Comparison of ENCODE assay signal across 22 cellular contexts in the genomic region with DNA sequence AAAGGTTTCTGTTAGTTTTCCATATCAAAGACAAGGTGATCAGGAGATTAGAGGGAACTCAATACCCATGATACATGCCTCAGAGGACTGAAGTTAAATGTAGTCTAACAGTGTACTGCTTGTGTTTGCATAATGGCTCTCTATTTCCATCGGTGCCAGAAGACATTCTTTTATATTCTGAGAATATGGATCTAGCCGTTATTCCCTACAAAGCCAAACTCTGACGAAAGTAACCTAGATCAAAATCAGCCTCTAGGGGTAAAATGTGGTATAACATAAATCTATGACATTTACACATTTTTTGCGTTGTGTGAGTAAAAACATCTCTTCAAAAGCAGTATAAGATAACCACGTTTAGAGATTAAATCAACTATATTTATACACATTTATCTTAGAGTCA.
"Had no signal": no experiment of that assay in that cellular context is flagged by ENCODE, and none has a peak within 500 bp of the region (broad histone marks: within the 10 kb centered on the region; RNA-seq: fewer than 3 reads in every experiment).

No MANE protein-coding gene starts in this region.

- H3K79me2 ChIP-seq: hepatocyte had no signal

- H3K27me3 Mint-ChIP-seq: activated naive CD8-positive, alpha-beta T cell; stimulated activated naive CD8-positive, alpha-beta T cell treated with anti-CD3 and anti-CD28 coated beads, Interleukin-15, amount 100 ng/mL, for 72 hours had no signal

- H3K4me1 ChIP-seq: adrenal gland, left lung, pancreas, tibial artery had no signal

- H3K4me3 ChIP-seq: adrenal gland, coronary artery, hepatocyte, left lung, pancreas, tibial artery had no signal

- H3K36me3 Mint-ChIP-seq: activated naive CD8-positive, alpha-beta T cell; WTC11 had no signal

- H3K4me3 Mint-ChIP-seq: activated naive CD8-positive, alpha-beta T cell; activated T-cell treated with anti-CD3 and anti-CD28 coated beads, Interleukin-2, amount 50 U/mL, for 4 hours; immature natural killer cell; natural killer cell; stimulated activated naive CD8-positive, alpha-beta T cell treated with anti-CD3 and anti-CD28 coated beads, Interleukin-15, amount 100 ng/mL, for 72 hours; WTC11 had no signal

- H3K4me2 ChIP-seq: hepatocyte had no signal

- H3K27me3 ChIP-seq: adrenal gland, hepatocyte, left lung, pancreas, tibial artery had no signal

- H3K9me3 ChIP-seq: adrenal gland, left lung, pancreas, tibial artery had no signal

- H3K4me1 Mint-ChIP-seq: immature natural killer cell; natural killer cell; stimulated activated naive CD8-positive, alpha-beta T cell treated with anti-CD3 and anti-CD28 coated beads, Interleukin-15, amount 100 ng/mL, for 72 hours had no signal

- H3K27ac Mint-ChIP-seq: activated naive CD8-positive, alpha-beta T cell; activated T-helper 2 cell treated with anti-CD3 and anti-CD28 coated beads, Interferon-gamma antibody, Interleukin-2, Interleukin-4, amounts not matched to agents 10 μg/mL and 5 μg/mL and 100 μg/mL, durations not matched to agents 14 hours and 24 hours and 36 hours; immature natural killer cell; natural killer cell; stimulated activated naive CD8-positive, alpha-beta T cell treated with anti-CD3 and anti-CD28 coated beads, Interleukin-15, amount 100 ng/mL, for 72 hours; WTC11 had no signal

- H3K27ac ChIP-seq: adrenal gland, coronary artery, hepatocyte, left lung, pancreas, tibial artery had no signal

- H3K36me3 ChIP-seq: adrenal gland, left lung, pancreas, tibial artery had no signal

- FAIRE-seq: bronchial epithelial cell had no signal

- ATAC-seq: activated T-cell treated with anti-CD3 and anti-CD28 coated beads, Interleukin-2, amount 50 U/mL, for 4 hours; left lung; natural killer cell; pancreas; right cardiac atrium; stimulated activated naive CD8-positive, alpha-beta T cell treated with anti-CD3 and anti-CD28 coated beads, Interleukin-15, amount 100 ng/mL, for 72 hours; WTC11 had no signal

- DNase-seq: activated CD8-positive, alpha-beta memory T cell treated with anti-CD3 and anti-CD28 coated beads, Interleukin-2, amount 50 U/mL, for 48 hours; activated naive CD4-positive, alpha-beta T cell; activated T-cell treated with anti-CD3 and anti-CD28 coated beads, Interleukin-2, amount 50 U/mL, for 4 hours; adrenal gland; immature natural killer cell; kidney glomerular epithelial cell; left lung; midbrain; natural killer cell; pancreas; right cardiac atrium; stimulated activated CD4-positive, alpha-beta T cell treated with anti-CD3 and anti-CD28 coated beads, Interleukin-12 subunit alpha, Interleukin-12 subunit beta, amount 100 ng/mL, for 4 hours; stimulated activated CD4-positive, alpha-beta T cell treated with anti-CD3 and anti-CD28 coated beads, Interleukin-4, amount 100 ng/mL, for 4 hours; stimulated activated naive CD8-positive, alpha-beta T cell treated with anti-CD3 and anti-CD28 coated beads, Interleukin-15, amount 100 ng/mL, for 72 hours; T-helper 9 cell; tibial artery had no signal

- H2AFZ ChIP-seq: hepatocyte had no signal
